20 cellular contexts compared by ENCODE assay signal in genomic region chr1:56415720-56416119, GRCh38.
"Had no signal": no experiment of that assay in that cellular context is flagged by ENCODE, and none has a peak within 500 bp of the region (broad histone marks: within the 10 kb centered on the region; RNA-seq: fewer than 3 reads in every experiment).

No MANE protein-coding gene starts in this region.

- DNase-seq: colonic mucosa; dorsolateral prefrontal cortex; effector CD8-positive, alpha-beta T cell; heart left ventricle; hypothalamus; kidney glomerular epithelial cell; lower lobe of right lung; mesendoderm; naive thymus-derived CD4-positive, alpha-beta T cell; posterior cingulate gyrus; right cardiac atrium; stimulated activated CD4-positive, alpha-beta T cell treated with anti-CD3 and anti-CD28 coated beads, Interleukin-2, amount 100 ng/mL, for 48 hours; stimulated activated naive CD4-positive, alpha-beta T cell treated with Interleukin-2 at 50 U/mL for 16 hours; trophoblast cell had no signal

- H3K27ac Mint-ChIP-seq: naive thymus-derived CD4-positive, alpha-beta T cell had no signal

- H3K4me3 ChIP-seq: colonic mucosa, dorsolateral prefrontal cortex, heart left ventricle, lower lobe of right lung, smooth muscle cell had no signal

- H3K36me3 ChIP-seq: colonic mucosa, heart left ventricle, lower lobe of right lung had no signal

- H3K27ac ChIP-seq: colonic mucosa, dorsolateral prefrontal cortex, heart left ventricle, lower lobe of right lung had no signal

- H3K4me3 Mint-ChIP-seq: naive thymus-derived CD4-positive, alpha-beta T cell had no signal

- H3K4me1 Mint-ChIP-seq: naive thymus-derived CD4-positive, alpha-beta T cell had no signal

- H3K4me2 ChIP-seq: smooth muscle cell had no signal

- FAIRE-seq: endometrium, frontal cortex, islet of Langerhans had no signal

- ATAC-seq: esophagus mucosa; heart left ventricle; left lobe of liver; lower lobe of right lung; naive thymus-derived CD4-positive, alpha-beta T cell; right cardiac atrium had no signal

- H3K9me3 ChIP-seq: colonic mucosa, heart left ventricle, lower lobe of right lung had no signal

- H3K27me3 ChIP-seq: colonic mucosa, dorsolateral prefrontal cortex, heart left ventricle had no signal
